10 cellular contexts compared by ENCODE assay signal in the genomic region with DNA sequence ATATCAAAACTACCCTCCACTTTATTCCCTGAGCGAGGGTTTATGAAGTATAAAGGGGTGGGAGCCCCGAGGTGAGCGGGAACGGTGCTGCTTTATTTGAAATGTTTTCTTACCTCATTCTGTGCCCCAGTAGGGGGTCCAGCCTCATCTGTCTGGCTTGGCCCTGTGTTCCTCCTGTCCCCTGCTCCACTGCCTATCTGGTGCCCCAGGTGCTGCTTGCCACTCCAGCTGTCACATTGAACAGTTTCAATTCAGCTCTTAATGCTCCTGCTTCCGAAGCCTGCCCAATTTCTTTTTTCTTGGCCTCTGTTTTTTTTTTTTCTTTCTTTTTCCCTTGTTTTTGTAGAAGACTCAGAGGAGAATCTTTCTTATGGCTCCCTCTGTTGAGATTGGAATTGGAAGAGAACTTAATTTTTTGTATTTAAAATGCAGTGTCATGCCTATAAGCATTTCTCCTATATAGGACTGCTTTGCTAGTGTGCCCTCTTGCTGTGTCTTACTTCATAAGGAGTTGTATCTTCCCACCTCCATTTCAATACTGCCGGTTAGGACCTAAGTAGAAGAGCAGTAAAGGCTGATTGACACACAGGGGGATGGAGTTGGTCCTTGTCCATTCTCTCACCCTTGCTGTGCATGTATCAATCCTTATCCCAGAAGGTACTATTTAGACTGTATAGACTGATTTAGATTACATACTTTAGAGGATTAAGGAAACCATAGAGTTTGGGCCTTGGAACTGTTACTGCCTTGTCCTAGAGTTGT. TPM values are rescaled to one million over a fixed set of nuclear protein-coding genes. Genes with fewer than 3 reads are reported as not detected.
DNase-seq lines count a peak whose midpoint lies in the region; ATAC-seq and TF ChIP-seq lines count a peak whose summit lies in the region.
"Had no signal": no experiment of that assay in that cellular context is flagged by ENCODE, and none has a peak within 500 bp of the region (broad histone marks: within the 10 kb centered on the region; RNA-seq: fewer than 3 reads in every experiment).

No MANE protein-coding gene starts in this region.

- H3K4me1 Mint-ChIP-seq in activated T-cell treated with anti-CD3 and anti-CD28 coated beads, Interleukin-2, amount 50 U/mL, for 24 hours (ENCODE audit: low read depth): peaks cover 57% of the 10 kb centered on the region
- peaks cover 48% of the 10 kb centered on the region for H3K4me1 Mint-ChIP-seq in activated CD4-positive, alpha-beta memory T cell treated with anti-CD3 and anti-CD28 coated beads, Interleukin-2, amount 10 ng/mL, durations not matched to agents 7 days and 5 days

- H3K27me3 ChIP-seq in iPS-18a (ENCODE audit: control insufficient read depth, insufficient read depth, low read length): no peaks in the 10 kb centered on the region
- no peaks in the 10 kb centered on the region for H3K27me3 ChIP-seq in suprapubic skin
- H3K27me3 ChIP-seq: neutrophil, SJSA1 had no signal

- H3K4me3 Mint-ChIP-seq in activated T-cell treated with anti-CD3 and anti-CD28 coated beads, Interleukin-2, amount 50 U/mL, for 24 hours: peak overlapping the region; percentile 97
- H3K4me3 Mint-ChIP-seq in activated CD4-positive, alpha-beta memory T cell treated with anti-CD3 and anti-CD28 coated beads, Interleukin-2, amount 10 ng/mL, durations not matched to agents 7 days and 5 days: peak overlapping the region; percentile 95

- no peaks in the 10 kb centered on the region for H3K27me3 Mint-ChIP-seq in activated T-cell treated with anti-CD3 and anti-CD28 coated beads, Interleukin-2, amount 50 U/mL, for 24 hours
- H3K27me3 Mint-ChIP-seq in activated CD4-positive, alpha-beta memory T cell treated with anti-CD3 and anti-CD28 coated beads, Interleukin-2, amount 10 ng/mL, durations not matched to agents 7 days and 5 days: no peaks in the 10 kb centered on the region

- no peaks in the 10 kb centered on the region for H3K9me3 Mint-ChIP-seq in activated T-cell treated with anti-CD3 and anti-CD28 coated beads, Interleukin-2, amount 50 U/mL, for 24 hours
- H3K9me3 Mint-ChIP-seq in activated CD4-positive, alpha-beta memory T cell treated with anti-CD3 and anti-CD28 coated beads, Interleukin-2, amount 10 ng/mL, durations not matched to agents 7 days and 5 days: no peaks in the 10 kb centered on the region

- no peak for TF ChIP-seq POLR2A in suprapubic skin (IDR thresholded peaks at IDR 0.05)

- no peak for TF ChIP-seq EP300 in suprapubic skin (IDR thresholded peaks at IDR 0.05)

- no peak overlapping the region for H3K9ac ChIP-seq in iPS-18a (ENCODE audit: low read length)

- no peaks in the 10 kb centered on the region for H3K9me3 ChIP-seq in iPS-18a (ENCODE audit: control insufficient read depth, low read depth, low read length)
- H3K9me3 ChIP-seq in suprapubic skin: no peaks in the 10 kb centered on the region
- H3K9me3 ChIP-seq: neutrophil, SJSA1 had no signal

- no peak for DNase-seq in activated T-cell treated with anti-CD3 and anti-CD28 coated beads, Interleukin-2, amount 50 U/mL, for 24 hours
- no peak for DNase-seq in activated T-cell treated with anti-CD3 and anti-CD28 coated beads, Interleukin-2, amount 50 U/mL, for 48 hours
- DNase-seq in activated CD4-positive, alpha-beta memory T cell treated with anti-CD3 and anti-CD28 coated beads, Interleukin-2, amount 10 ng/mL, durations not matched to agents 7 days and 5 days: no peak
- DNase-seq in suprapubic skin (ENCODE audit: low spot score in 2 of 2) (no peak), SKM-1 (lab: John Stamatoyannopoulos, UW; ENCODE audit: unreplicated experiment) (no peak), T-helper 9 cell (no peak)

- 43% methylated on average over 6 of the region's 6 CpGs for WGBS in suprapubic skin

- peaks cover 62% of the 10 kb centered on the region for H3K36me3 Mint-ChIP-seq in activated T-cell treated with anti-CD3 and anti-CD28 coated beads, Interleukin-2, amount 50 U/mL, for 24 hours (ENCODE audit: low read depth)
- peaks cover 41% of the 10 kb centered on the region for H3K36me3 Mint-ChIP-seq in activated CD4-positive, alpha-beta memory T cell treated with anti-CD3 and anti-CD28 coated beads, Interleukin-2, amount 10 ng/mL, durations not matched to agents 7 days and 5 days (ENCODE audit: low read depth)

- peak overlapping the region; percentile 99 for H3K27ac Mint-ChIP-seq in activated T-cell treated with anti-CD3 and anti-CD28 coated beads, Interleukin-2, amount 50 U/mL, for 24 hours
- H3K27ac Mint-ChIP-seq in activated CD4-positive, alpha-beta memory T cell treated with anti-CD3 and anti-CD28 coated beads, Interleukin-2, amount 10 ng/mL, durations not matched to agents 7 days and 5 days: no peak overlapping the region

- no peak overlapping the region for H3K27ac ChIP-seq in iPS-18a (ENCODE audit: low read length)
- H3K27ac ChIP-seq in suprapubic skin: no peak overlapping the region
- H3K27ac ChIP-seq: neutrophil, SJSA1 had no signal

- no peak for ATAC-seq in GM18511 (IDR thresholded peaks at IDR 0.05; ENCODE audit: unreplicated experiment)

- POLR2A ChIA-PET in activated CD4-positive, alpha-beta memory T cell treated with anti-CD3 and anti-CD28 coated beads, Interleukin-2, amount 10 ng/mL, durations not matched to agents 7 days and 5 days (lab: Charles Lee): no interaction called here

- TF ChIP-seq CTCF in suprapubic skin (IDR thresholded peaks at IDR 0.05): no peak

- H3K4me3 ChIP-seq in iPS-18a (ENCODE audit: low read length) (peak overlapping the region; percentile 81), suprapubic skin (peak overlapping the region; percentile 76)

- CTCF ChIA-PET in activated CD4-positive, alpha-beta memory T cell treated with anti-CD3 and anti-CD28 coated beads, Interleukin-2, amount 10 ng/mL, durations not matched to agents 7 days and 5 days (lab: Charles Lee): interaction anchor here (1.2 kb wide), 1 partner anchor 12 kb away, joined by 4 read pairs; no protein-coding TSS in a partner anchor

- H3K4me1 ChIP-seq in iPS-18a (ENCODE audit: control insufficient read depth, low read depth, low read length) (peaks cover 52% of the 10 kb centered on the region), suprapubic skin (peaks cover 51% of the 10 kb centered on the region)

- H3K36me3 ChIP-seq in iPS-18a (ENCODE audit: control insufficient read depth, low read depth, low read length) (peaks cover 3% of the 10 kb centered on the region), suprapubic skin (no peaks in the 10 kb centered on the region)

RNA-seq across cellular contexts. Expression of a gene that starts 2.3 kb away (rescaled TPM):
- 10 to 100 TPM; 24.2 to 24.6 TPM for total RNA-seq in activated CD4-positive, alpha-beta memory T cell treated with anti-CD3 and anti-CD28 coated beads, Interleukin-2, amount 10 ng/mL, durations not matched to agents 7 days and 5 days
- 10 to 100 TPM; 27.5 to 35.6 (median 31.1) TPM for total RNA-seq in suprapubic skin
